ENCODE assay signal across 25 cellular contexts in the genomic region with DNA sequence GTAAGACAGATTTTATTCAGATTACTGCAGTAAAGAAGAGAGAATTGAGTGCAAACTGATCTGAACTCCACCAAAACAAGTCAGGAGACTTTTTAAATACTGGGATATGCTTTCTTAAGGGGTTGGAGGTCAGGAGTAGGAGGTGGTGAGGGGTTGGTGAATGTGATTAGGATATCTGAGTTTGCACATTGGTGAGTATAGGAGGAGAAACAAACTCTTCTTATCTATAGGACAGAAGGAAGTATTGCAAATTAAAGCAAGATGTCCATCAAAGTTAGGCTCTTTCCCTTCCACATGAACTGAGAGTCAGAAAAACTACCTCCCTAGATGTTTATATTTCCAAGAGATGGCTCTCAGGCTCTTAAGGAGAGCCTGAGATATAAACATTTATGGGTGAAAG.
"Had no signal": no experiment of that assay in that cellular context is flagged by ENCODE, and none has a peak within 500 bp of the region (broad histone marks: within the 10 kb centered on the region; RNA-seq: fewer than 3 reads in every experiment).

No MANE protein-coding gene starts in this region.

- H3K4me3 ChIP-seq: neural progenitor cell, ovary, psoas muscle, right lobe of liver, sigmoid colon, stomach, thoracic aorta, thyroid gland, tibial nerve, upper lobe of left lung, vagina had no signal

- FAIRE-seq: small intestine, urothelium cell line had no signal

- H2AFZ ChIP-seq: neural progenitor cell, parathyroid adenoma had no signal

- H3K4me2 ChIP-seq: neural progenitor cell had no signal

- DNase-seq: occipital lobe; ovary; posterior cingulate gyrus; psoas muscle; right cardiac atrium; right lobe of liver; sigmoid colon; small intestine; stimulated activated CD4-positive, alpha-beta T cell treated with anti-CD3 and anti-CD28 coated beads, Interleukin-15, amount 100 ng/mL, for 24 hours; stimulated activated CD4-positive, alpha-beta T cell treated with anti-CD3 and anti-CD28 coated beads, Interleukin-2, amount 100 ng/mL, for 24 hours; stimulated activated CD4-positive, alpha-beta T cell treated with anti-CD3 and anti-CD28 coated beads, Interleukin-2, amount 100 ng/mL, for 48 hours; stimulated activated CD4-positive, alpha-beta T cell treated with anti-CD3 and anti-CD28 coated beads, Interleukin-4, amount 100 ng/mL, for 24 hours; stimulated activated naive B cell treated with anti-CD40 and anti-IgM and Interleukin-4, amounts not matched to agents 10 μg/mL and 1 μg/mL and 100 μg/mL, for 72 hours; stimulated activated naive CD4-positive, alpha-beta T cell treated with Interleukin-2 at 50 U/mL for 16 hours; stomach; thyroid gland; trophoblast cell; upper lobe of left lung had no signal

- H3K9me3 ChIP-seq: ovary, psoas muscle, right lobe of liver, stomach, thoracic aorta, thyroid gland, tibial nerve, upper lobe of left lung, vagina had no signal

- H3K79me2 ChIP-seq: parathyroid adenoma had no signal

- H3K36me3 ChIP-seq: neural progenitor cell, ovary, right lobe of liver, sigmoid colon, stomach, thoracic aorta, thyroid gland, tibial nerve, upper lobe of left lung, vagina had no signal

- H3K27ac ChIP-seq: neural progenitor cell, ovary, parathyroid adenoma, psoas muscle, right lobe of liver, sigmoid colon, stomach, thoracic aorta, thyroid gland, tibial nerve, upper lobe of left lung, vagina had no signal

- H3K9ac ChIP-seq: neural progenitor cell, parathyroid adenoma had no signal

- H3K4me1 ChIP-seq: neural progenitor cell, parathyroid adenoma, psoas muscle, sigmoid colon, stomach, thyroid gland, tibial nerve, upper lobe of left lung, vagina had no signal

- ATAC-seq: psoas muscle; right cardiac atrium; right lobe of liver; stimulated activated effector memory CD8-positive, alpha-beta T cell treated with anti-CD3 and anti-CD28 coated beads, Interleukin-12 subunit alpha, Interleukin-12 subunit beta, amount 100 ng/mL, for 72 hours; stimulated activated naive B cell treated with anti-CD40 and anti-IgM and Interleukin-4, amounts not matched to agents 10 μg/mL and 1 μg/mL and 100 μg/mL, for 72 hours had no signal

- H3K27me3 ChIP-seq: neural progenitor cell, ovary, right lobe of liver, sigmoid colon, stomach, thyroid gland, tibial nerve, upper lobe of left lung, vagina had no signal
